ENCODE assay signal across 28 cellular contexts in genomic region chr2:10235099-10235908, GRCh38.
A peak's percentile ranks its signal among the peaks of the same experiment; 100 is the strongest.
DNase-seq lines count a peak whose midpoint lies in the region; ATAC-seq and TF ChIP-seq lines count a peak whose summit lies in the region.
"Had no signal": no experiment of that assay in that cellular context is flagged by ENCODE, and none has a peak within 500 bp of the region (broad histone marks: within the 10 kb centered on the region; RNA-seq: fewer than 3 reads in every experiment).

No MANE protein-coding gene starts in this region.

- peaks cover 0 to 3% of the 10 kb centered on the region in 2 donors for H3K9me3 Mint-ChIP-seq in effector memory CD8-positive, alpha-beta T cell
- H3K9me3 Mint-ChIP-seq in natural killer cell = peaks cover 0 to 3% of the 10 kb centered on the region in 2 donors
- peaks cover 4 to 10% of the 10 kb centered on the region in 2 donors for H3K9me3 Mint-ChIP-seq in stimulated activated naive CD8-positive, alpha-beta T cell treated with anti-CD3 and anti-CD28 coated beads, Interleukin-15, amount 100 ng/mL, for 72 hours
- H3K9me3 Mint-ChIP-seq: nephron had no signal

- H3K4me3 ChIP-seq in upper lobe of right lung (no peak overlapping the region), tibial nerve (no peak overlapping the region)
- H3K4me3 ChIP-seq: body of pancreas, gastroesophageal sphincter, skin epidermis, thyroid gland had no signal

- TF ChIP-seq CTCF in natural killer cell (IDR thresholded peaks at IDR 0.05) = no peak
- TF ChIP-seq CTCF in upper lobe of right lung (IDR thresholded peaks at IDR 0.05) = no peak
- TF ChIP-seq CTCF in tibial nerve (IDR thresholded peaks at IDR 0.05) = no peak

- peak; percentile 51 for ATAC-seq in effector memory CD8-positive, alpha-beta T cell (replicated peaks)
- ATAC-seq in natural killer cell (peak; percentile 43 to 80 (median 61)), upper lobe of right lung (no peak)
- no peak for ATAC-seq in stimulated activated naive CD8-positive, alpha-beta T cell treated with anti-CD3 and anti-CD28 coated beads, Interleukin-15, amount 100 ng/mL, for 72 hours
- ATAC-seq: body of pancreas; esophagus mucosa; gastroesophageal sphincter; HCT116; stimulated activated naive CD8-positive, alpha-beta T cell treated with anti-CD3 and anti-CD28 coated beads, Interleukin-15, Interleukin-2, amounts not matched to agents 100 U/mL and 50 U/mL, for 24 hours had no signal

- H3K4me3 Mint-ChIP-seq in effector memory CD8-positive, alpha-beta T cell = no peak overlapping the region
- peak overlapping the region; percentile 43 for H3K4me3 Mint-ChIP-seq in natural killer cell
- no peak overlapping the region for H3K4me3 Mint-ChIP-seq in stimulated activated naive CD8-positive, alpha-beta T cell treated with anti-CD3 and anti-CD28 coated beads, Interleukin-15, amount 100 ng/mL, for 72 hours
- H3K4me3 Mint-ChIP-seq: activated CD4-positive, alpha-beta T cell treated with anti-CD3 and anti-CD28 coated beads, Interleukin-2, amount 10 ng/mL, durations not matched to agents 24 days and 14 days; activated naive CD8-positive, alpha-beta T cell treated with anti-CD3 and anti-CD28 coated beads for 36 hours; B cell; nephron had no signal

- H3K27ac Mint-ChIP-seq in effector memory CD8-positive, alpha-beta T cell = no peak overlapping the region
- no peak overlapping the region for H3K27ac Mint-ChIP-seq in natural killer cell
- H3K27ac Mint-ChIP-seq in stimulated activated naive CD8-positive, alpha-beta T cell treated with anti-CD3 and anti-CD28 coated beads, Interleukin-15, amount 100 ng/mL, for 72 hours = no peak overlapping the region
- H3K27ac Mint-ChIP-seq: activated CD4-positive, alpha-beta T cell treated with anti-CD3 and anti-CD28 coated beads, Interleukin-2, amount 10 ng/mL, durations not matched to agents 24 days and 14 days; activated naive CD8-positive, alpha-beta T cell treated with anti-CD3 and anti-CD28 coated beads for 36 hours; B cell; nephron had no signal

- H3K27ac ChIP-seq in upper lobe of right lung (no peak overlapping the region), tibial nerve (no peak overlapping the region)
- H3K27ac ChIP-seq: 22Rv1, body of pancreas, gastroesophageal sphincter, thyroid gland had no signal

- WGBS in tibial nerve, 2 donors = 72 to 75% methylated on average over 21 to 26 of the region's 26 CpGs

- TF ChIP-seq EP300 in tibial nerve (IDR thresholded peaks at IDR 0.05) = no peak

- TF ChIP-seq POLR2A in tibial nerve (IDR thresholded peaks at IDR 0.05) = no peak

- H3K27me3 Mint-ChIP-seq in effector memory CD8-positive, alpha-beta T cell = peaks cover 8 to 10% of the 10 kb centered on the region in 2 donors
- H3K27me3 Mint-ChIP-seq in natural killer cell (ENCODE audit: low read depth in 2 of 2) = peaks cover 0 to 9% of the 10 kb centered on the region in 2 donors
- no peaks in the 10 kb centered on the region for H3K27me3 Mint-ChIP-seq in stimulated activated naive CD8-positive, alpha-beta T cell treated with anti-CD3 and anti-CD28 coated beads, Interleukin-15, amount 100 ng/mL, for 72 hours
- H3K27me3 Mint-ChIP-seq: activated CD4-positive, alpha-beta T cell treated with anti-CD3 and anti-CD28 coated beads, Interleukin-2, amount 10 ng/mL, durations not matched to agents 24 days and 14 days; activated naive CD8-positive, alpha-beta T cell treated with anti-CD3 and anti-CD28 coated beads for 36 hours had no signal

- intact Hi-C loops in natural killer cell (cut with micrococcal nuclease) (no loop called here), upper lobe of right lung (cut with DNase I) (no loop called here)

- peak; percentile 11 for DNase-seq in activated CD8-positive, alpha-beta memory T cell treated with anti-CD3 and anti-CD28 coated beads, Interleukin-2, amount 50 U/mL, for 4 hours
- DNase-seq in activated CD8-positive, alpha-beta memory T cell treated with anti-CD3 and anti-CD28 coated beads, Interleukin-2, amount 50 U/mL, for 48 hours = no peak
- no peak for DNase-seq in effector memory CD8-positive, alpha-beta T cell
- no peak for DNase-seq in natural killer cell
- DNase-seq in upper lobe of right lung = peak; percentile 53
- no peak for DNase-seq in stimulated activated naive CD8-positive, alpha-beta T cell treated with anti-CD3 and anti-CD28 coated beads, Interleukin-15, amount 100 ng/mL, for 72 hours
- DNase-seq in tibial nerve (ENCODE audit: low spot score in 2 of 2) = no peak
- no peak for DNase-seq in NCI-H510A treated with DMSO at 0.1 percent for 48 hours (lab: John Stamatoyannopoulos, UW)
- DNase-seq: activated CD4-positive, alpha-beta T cell treated with anti-CD3 and anti-CD28 coated beads, Interleukin-2, amount 10 ng/mL, durations not matched to agents 24 days and 14 days; activated naive CD8-positive, alpha-beta T cell treated with anti-CD3 and anti-CD28 coated beads for 36 hours; effector CD4-positive, alpha-beta T cell; Kasumi-1; kidney glomerular epithelial cell; mesendoderm; NCI-H1092; NCI-H187 treated with DMSO at 0.1 percent for 48 hours; NCI-H226; stimulated activated CD4-positive, alpha-beta T cell treated with anti-CD3 and anti-CD28 coated beads, Interleukin-2, amount 100 ng/mL, for 48 hours; stimulated activated naive CD8-positive, alpha-beta T cell treated with anti-CD3 and anti-CD28 coated beads, Interleukin-15, Interleukin-2, amounts not matched to agents 100 U/mL and 50 U/mL, for 24 hours; thyroid gland had no signal

- H3K36me3 ChIP-seq in upper lobe of right lung (no peaks in the 10 kb centered on the region), tibial nerve (no peaks in the 10 kb centered on the region)
- H3K36me3 ChIP-seq: gastroesophageal sphincter, thyroid gland had no signal

- H3K4me1 ChIP-seq in upper lobe of right lung = no peaks in the 10 kb centered on the region
- no peaks in the 10 kb centered on the region for H3K4me1 ChIP-seq in tibial nerve
- H3K4me1 ChIP-seq: body of pancreas, gastroesophageal sphincter, thyroid gland had no signal

- H3K9me3 ChIP-seq in upper lobe of right lung (no peaks in the 10 kb centered on the region), tibial nerve (peaks cover 0 to under 1% (median 0%) of the 10 kb centered on the region in 4 donors)
- H3K9me3 ChIP-seq: body of pancreas, gastroesophageal sphincter, thyroid gland had no signal

- no peaks in the 10 kb centered on the region for H3K36me3 Mint-ChIP-seq in effector memory CD8-positive, alpha-beta T cell (ENCODE audit: insufficient read depth)
- H3K36me3 Mint-ChIP-seq in natural killer cell = no peaks in the 10 kb centered on the region
- H3K36me3 Mint-ChIP-seq: activated naive CD8-positive, alpha-beta T cell treated with anti-CD3 and anti-CD28 coated beads for 36 hours had no signal

- peaks cover 7 to 9% of the 10 kb centered on the region in 2 donors for H3K4me1 Mint-ChIP-seq in effector memory CD8-positive, alpha-beta T cell (ENCODE audit: low read depth in 2 of 2)
- peaks cover 25 to 38% of the 10 kb centered on the region in 2 donors for H3K4me1 Mint-ChIP-seq in natural killer cell
- H3K4me1 Mint-ChIP-seq in stimulated activated naive CD8-positive, alpha-beta T cell treated with anti-CD3 and anti-CD28 coated beads, Interleukin-15, amount 100 ng/mL, for 72 hours = peaks cover 10% of the 10 kb centered on the region
- H3K4me1 Mint-ChIP-seq: activated naive CD8-positive, alpha-beta T cell treated with anti-CD3 and anti-CD28 coated beads for 36 hours; B cell; nephron had no signal

- H3K27me3 ChIP-seq in upper lobe of right lung = no peaks in the 10 kb centered on the region
- H3K27me3 ChIP-seq in tibial nerve = no peaks in the 10 kb centered on the region
- H3K27me3 ChIP-seq: body of pancreas, thyroid gland had no signal

Comparison
In these comparisons a context has a peak if more than half of its experiments do, and no peak if none do; other contexts are left out.
1. DNase-seq: peak in activated CD8-positive, alpha-beta memory T cell treated with anti-CD3 and anti-CD28 coated beads, Interleukin-2, amount 50 U/mL, for 4 hours (single experiment) and upper lobe of right lung (single experiment); none in activated CD8-positive, alpha-beta memory T cell treated with anti-CD3 and anti-CD28 coated beads, Interleukin-2, amount 50 U/mL, for 48 hours (single experiment), effector memory CD8-positive, alpha-beta T cell (0 of 3), natural killer cell (single experiment), stimulated activated naive CD8-positive, alpha-beta T cell treated with anti-CD3 and anti-CD28 coated beads, Interleukin-15, amount 100 ng/mL, for 72 hours (0 of 2), tibial nerve (0 of 2) and NCI-H510A treated with DMSO at 0.1 percent for 48 hours (single experiment).
2. ATAC-seq: peak in effector memory CD8-positive, alpha-beta T cell (single experiment) and natural killer cell (3 of 3); none in upper lobe of right lung (single experiment) and stimulated activated naive CD8-positive, alpha-beta T cell treated with anti-CD3 and anti-CD28 coated beads, Interleukin-15, amount 100 ng/mL, for 72 hours (single experiment).